In genomic region chr1:54664364-54664763, GRCh38 we compare ENCODE assay signal across 26 cellular contexts. TPM values are rescaled to one million over a fixed set of nuclear protein-coding genes. Genes with fewer than 3 reads are reported as not detected.
DNase-seq lines count a peak whose midpoint lies in the region; ATAC-seq, FAIRE-seq and TF ChIP-seq lines count a peak whose summit lies in the region.
"Had no signal": no experiment of that assay in that cellular context is flagged by ENCODE, and none has a peak within 500 bp of the region (broad histone marks: within the 10 kb centered on the region; RNA-seq: fewer than 3 reads in every experiment).

No MANE protein-coding gene starts in this region.

- H2AFZ ChIP-seq in GM23338, result no peak overlapping the region

- H3K4me1 Mint-ChIP-seq in GM23338 (no peaks in the 10 kb centered on the region), glutamatergic neuron (ENCODE audit: low read depth, unreplicated experiment) (no peaks in the 10 kb centered on the region)
- H3K4me1 Mint-ChIP-seq in central memory CD8-positive, alpha-beta T cell, result no peaks in the 10 kb centered on the region
- H3K4me1 Mint-ChIP-seq: CD14-positive monocyte; CD4-positive, CD25-positive, alpha-beta regulatory T cell; CD8-positive, alpha-beta memory T cell had no signal

- H3K27me3 Mint-ChIP-seq in GM23338 (ENCODE audit: insufficient read depth, low read depth, poor library complexity) (no peaks in the 10 kb centered on the region), glutamatergic neuron (ENCODE audit: unreplicated experiment) (no peaks in the 10 kb centered on the region)
- peaks cover 10% of the 10 kb centered on the region for H3K27me3 Mint-ChIP-seq in central memory CD8-positive, alpha-beta T cell

- no peak overlapping the region for H3K4me2 ChIP-seq in GM23338
- H3K4me2 ChIP-seq: BLaER1 had no signal

- no peaks in the 10 kb centered on the region for H3K9me2 ChIP-seq in GM23338 (ENCODE audit: insufficient read depth)

- H3K36me3 Mint-ChIP-seq in GM23338 (ENCODE audit: low read depth) (peaks cover 4% of the 10 kb centered on the region; the same call in 1 of the 3 replicates), glutamatergic neuron (ENCODE audit: unreplicated experiment) (peaks cover 4% of the 10 kb centered on the region)
- no peaks in the 10 kb centered on the region for H3K36me3 Mint-ChIP-seq in central memory CD8-positive, alpha-beta T cell (ENCODE audit: insufficient read depth)
- H3K36me3 Mint-ChIP-seq: CD4-positive, CD25-positive, alpha-beta regulatory T cell had no signal

- intact Hi-C loops in left ventricle myocardium superior (cut with micrococcal nuclease) (no loop called here), Right ventricle myocardium superior (cut with DNase I) (no loop called here)

- H3K4me3 ChIP-seq in GM23338, result no peak overlapping the region
- H3K4me3 ChIP-seq: BLaER1 had no signal

- FAIRE-seq in RCC 7860 (lab: Jason Lieb, UNC) (no peak), D721Med (lab: Jason Lieb, UNC) (no peak)
- FAIRE-seq: A204.1, G401.6, GM12891, GM19239 had no signal

- H3F3A ChIP-seq in GM23338 (replicated peaks; ENCODE audit: low read depth), result no peaks in the 10 kb centered on the region

- TF ChIP-seq CTCF in GM23338 (conservative IDR thresholded peaks at IDR 0.05; ENCODE audit: low read depth in 2 of 2), result no peak
- TF ChIP-seq CTCF in glutamatergic neuron (IDR thresholded peaks at IDR 0.05; ENCODE audit: partially characterized antibody, unreplicated experiment), result no peak
- no peak for TF ChIP-seq CTCF in D721Med (IDR thresholded peaks at IDR 0.05; ENCODE audit: insufficient read depth, missing control alignments)

- peak; percentile 64 for ATAC-seq in left ventricle myocardium superior
- ATAC-seq in Right ventricle myocardium superior (ENCODE audit: poor library complexity), result no peak
- no peak for ATAC-seq in GM23338
- ATAC-seq in central memory CD8-positive, alpha-beta T cell (replicated peaks; ENCODE audit: extremely low read depth, poor library complexity, severe bottlenecking), result no peak
- no peak for ATAC-seq in HG02623 (IDR thresholded peaks at IDR 0.05; ENCODE audit: unreplicated experiment)

- H3K36me3 ChIP-seq in GM23338 (ENCODE audit: insufficient read depth), result no peaks in the 10 kb centered on the region
- H3K36me3 ChIP-seq: BE2C, BLaER1 had no signal

- no peaks in the 10 kb centered on the region for H3K4me1 ChIP-seq in GM23338 (ENCODE audit: insufficient read depth)
- H3K4me1 ChIP-seq: BE2C, BLaER1 had no signal

- peak overlapping the region; percentile 43; the same call in 1 of the 2 replicates for H3K27ac Mint-ChIP-seq in GM23338
- peak overlapping the region; percentile 69 for H3K27ac Mint-ChIP-seq in central memory CD8-positive, alpha-beta T cell (ENCODE audit: low read depth)
- no peak overlapping the region for H3K27ac Mint-ChIP-seq in glutamatergic neuron (ENCODE audit: unreplicated experiment)
- H3K27ac Mint-ChIP-seq: CD4-positive, alpha-beta memory T cell; CD8-positive, alpha-beta memory T cell had no signal

- no peaks in the 10 kb centered on the region for H3K27me3 ChIP-seq in GM23338 (ENCODE audit: insufficient read depth)
- H3K27me3 ChIP-seq: BE2C, BLaER1 had no signal

- H3K9me3 Mint-ChIP-seq in GM23338 (peaks cover 9% of the 10 kb centered on the region; the same call in 2 of the 3 replicates), glutamatergic neuron (ENCODE audit: unreplicated experiment) (no peaks in the 10 kb centered on the region)
- no peaks in the 10 kb centered on the region for H3K9me3 Mint-ChIP-seq in central memory CD8-positive, alpha-beta T cell

- no peaks in the 10 kb centered on the region for H4K20me1 ChIP-seq in GM23338 (replicated peaks; ENCODE audit: insufficient read depth)
- H4K20me1 ChIP-seq: BLaER1 had no signal

- no peak overlapping the region for H3K27ac ChIP-seq in GM23338 (ENCODE audit: low read depth)
- H3K27ac ChIP-seq: BLaER1 had no signal

- DNase-seq in left ventricle myocardium superior (no peak), Right ventricle myocardium superior (no peak), GM23338 (ENCODE audit: low spot score) (no peak), glutamatergic neuron (no peak), RCC 7860 (ENCODE audit: low spot score) (no peak), D721Med (ENCODE audit: insufficient read length, low spot score) (no peak)
- no peak for DNase-seq in central memory CD8-positive, alpha-beta T cell (ENCODE audit: low spot score in 2 of 2)
- DNase-seq: 8988T; ACHN; BE2C; C1 segment of cervical spinal cord; CD4-positive, alpha-beta memory T cell; CD4-positive, CD25-positive, alpha-beta regulatory T cell; CD8-positive, alpha-beta memory T cell; COR-L47; DMS79 treated with DMSO at 0.1 percent for 48 hours; GF-D8 had no signal

- H3K79me2 ChIP-seq in GM23338 (replicated peaks; ENCODE audit: insufficient read depth), result no peaks in the 10 kb centered on the region

- H3K4me3 Mint-ChIP-seq in GM23338, result no peak overlapping the region
- H3K4me3 Mint-ChIP-seq in central memory CD8-positive, alpha-beta T cell, result no peak overlapping the region
- H3K4me3 Mint-ChIP-seq in glutamatergic neuron (ENCODE audit: unreplicated experiment), result peak overlapping the region; percentile 6
- H3K4me3 Mint-ChIP-seq: CD14-positive monocyte; CD4-positive, CD25-positive, alpha-beta regulatory T cell; CD8-positive, alpha-beta memory T cell had no signal

TF ChIP-seq in GM23338, 12 proteins besides CTCF, POLR2A, EP300 and RAD21 (continues in another document):
- no peak for TF ChIP-seq EZH2phosphoT487 (IDR thresholded peaks at IDR 0.05; ENCODE audit: unreplicated experiment)
- TF ChIP-seq, protein P1, sequence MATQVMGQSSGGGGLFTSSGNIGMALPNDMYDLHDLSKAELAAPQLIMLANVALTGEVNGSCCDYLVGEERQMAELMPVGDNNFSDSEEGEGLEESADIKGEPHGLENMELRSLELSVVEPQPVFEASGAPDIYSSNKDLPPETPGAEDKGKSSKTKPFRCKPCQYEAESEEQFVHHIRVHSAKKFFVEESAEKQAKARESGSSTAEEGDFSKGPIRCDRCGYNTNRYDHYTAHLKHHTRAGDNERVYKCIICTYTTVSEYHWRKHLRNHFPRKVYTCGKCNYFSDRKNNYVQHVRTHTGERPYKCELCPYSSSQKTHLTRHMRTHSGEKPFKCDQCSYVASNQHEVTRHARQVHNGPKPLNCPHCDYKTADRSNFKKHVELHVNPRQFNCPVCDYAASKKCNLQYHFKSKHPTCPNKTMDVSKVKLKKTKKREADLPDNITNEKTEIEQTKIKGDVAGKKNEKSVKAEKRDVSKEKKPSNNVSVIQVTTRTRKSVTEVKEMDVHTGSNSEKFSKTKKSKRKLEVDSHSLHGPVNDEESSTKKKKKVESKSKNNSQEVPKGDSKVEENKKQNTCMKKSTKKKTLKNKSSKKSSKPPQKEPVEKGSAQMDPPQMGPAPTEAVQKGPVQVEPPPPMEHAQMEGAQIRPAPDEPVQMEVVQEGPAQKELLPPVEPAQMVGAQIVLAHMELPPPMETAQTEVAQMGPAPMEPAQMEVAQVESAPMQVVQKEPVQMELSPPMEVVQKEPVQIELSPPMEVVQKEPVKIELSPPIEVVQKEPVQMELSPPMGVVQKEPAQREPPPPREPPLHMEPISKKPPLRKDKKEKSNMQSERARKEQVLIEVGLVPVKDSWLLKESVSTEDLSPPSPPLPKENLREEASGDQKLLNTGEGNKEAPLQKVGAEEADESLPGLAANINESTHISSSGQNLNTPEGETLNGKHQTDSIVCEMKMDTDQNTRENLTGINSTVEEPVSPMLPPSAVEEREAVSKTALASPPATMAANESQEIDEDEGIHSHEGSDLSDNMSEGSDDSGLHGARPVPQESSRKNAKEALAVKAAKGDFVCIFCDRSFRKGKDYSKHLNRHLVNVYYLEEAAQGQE (IDR thresholded peaks at IDR 0.05; ENCODE audit: unreplicated experiment), result no peak
- no peak for TF ChIP-seq ETS1 (IDR thresholded peaks at IDR 0.05)
- no peak for TF ChIP-seq EZH2 (IDR thresholded peaks at IDR 0.05; ENCODE audit: low read depth, unreplicated experiment)
- no peak for TF ChIP-seq ZNF331 (CRISPR knock-in tag; IDR thresholded peaks at IDR 0.05; ENCODE audit: low read depth)
- TF ChIP-seq STAT1 (IDR thresholded peaks at IDR 0.05; ENCODE audit: unreplicated experiment), result no peak
- no peak for TF ChIP-seq JUNB (IDR thresholded peaks at IDR 0.05; ENCODE audit: unreplicated experiment)
- no peak for TF ChIP-seq ZNF114 (CRISPR knock-in tag; IDR thresholded peaks at IDR 0.05)

RNA-seq across cellular contexts. Expression of gene MROH7, which starts 22.8 kb away (rescaled TPM):
- 7.0 TPM for total RNA-seq in left ventricle myocardium superior
- total RNA-seq in Right ventricle myocardium superior, result 4.5 TPM
- 0.17 TPM in 1 of 2 replicates, not detected in the other for total RNA-seq in GM23338 (2014; rRNA removed; shearing (Covaris generic))
- polyA plus RNA-seq in GM23338 (2016; fragmentation: Nextera tagmentation; extraction: Ambion mirVana), result not detected in 2 replicates
- not detected for total RNA-seq in glutamatergic neuron (ENCODE audit: unreplicated experiment)
- total RNA-seq: A673; CD4-positive, CD25-positive, alpha-beta regulatory T cell; CD8-positive, alpha-beta memory T cell had no signal
- polyA plus RNA-seq: AG04450; CD14-positive monocyte; CD4-positive, alpha-beta memory T cell; CD4-positive, CD25-positive, alpha-beta regulatory T cell; CD8-positive, alpha-beta memory T cell had no signal

RNA-seq across cellular contexts. Expression of gene FAM151A, which starts 41.0 kb away (rescaled TPM):
- total RNA-seq in left ventricle myocardium superior, result 1.2 TPM
- total RNA-seq in Right ventricle myocardium superior, result 2.1 TPM
- 0.10 TPM in 1 of 2 replicates, not detected in the other for total RNA-seq in GM23338 (2014; rRNA removed; shearing (Covaris generic))
- polyA plus RNA-seq in GM23338 (2016; fragmentation: Nextera tagmentation; extraction: Ambion mirVana), result not detected in 2 replicates
- not detected for total RNA-seq in glutamatergic neuron (ENCODE audit: unreplicated experiment)
- total RNA-seq: A673; CD4-positive, alpha-beta memory T cell; CD4-positive, CD25-positive, alpha-beta regulatory T cell; CD8-positive, alpha-beta memory T cell had no signal
- polyA plus RNA-seq: AG04450; CD14-positive monocyte; CD4-positive, alpha-beta memory T cell; CD4-positive, CD25-positive, alpha-beta regulatory T cell; CD8-positive, alpha-beta memory T cell had no signal

RNA-seq across cellular contexts. Expression of gene TTC4, which starts 51.3 kb away (rescaled TPM):
- total RNA-seq in left ventricle myocardium superior (13.2 TPM), Right ventricle myocardium superior (14.8 TPM), glutamatergic neuron (ENCODE audit: unreplicated experiment) (14.3 TPM)
- total RNA-seq in GM23338 (2014; rRNA removed; shearing (Covaris generic)), result 25.8 and 33.6 TPM in 2 replicates
- 24.8 and 25.1 TPM in 2 replicates for polyA plus RNA-seq in GM23338 (2016; fragmentation: Nextera tagmentation; extraction: Ambion mirVana)
